In genomic region chr3:106256249-106256957, GRCh38 we compare ENCODE assay signal across 10 cellular contexts.
DNase-seq lines count a peak whose midpoint lies in the region; ATAC-seq and TF ChIP-seq lines count a peak whose summit lies in the region.
"Had no signal": no experiment of that assay in that cellular context is flagged by ENCODE, and none has a peak within 500 bp of the region (broad histone marks: within the 10 kb centered on the region; RNA-seq: fewer than 3 reads in every experiment).

No MANE protein-coding gene starts in this region.

- H3K4me1 ChIP-seq in psoas muscle = no peaks in the 10 kb centered on the region
- no peaks in the 10 kb centered on the region for H3K4me1 ChIP-seq in A673 (ENCODE audit: insufficient read depth, low read length, poor library complexity, severe bottlenecking)

- H3K4me1 Mint-ChIP-seq in activated CD4-positive, alpha-beta T cell treated with anti-CD3 and anti-CD28 coated beads for 36 hours = no peaks in the 10 kb centered on the region

- ATAC-seq in GM19351 (IDR thresholded peaks at IDR 0.05; ENCODE audit: unreplicated experiment) (peak; percentile 28), HG02759 (IDR thresholded peaks at IDR 0.05; ENCODE audit: unreplicated experiment) (peak; percentile 30), HG03521 (IDR thresholded peaks at IDR 0.05; ENCODE audit: unreplicated experiment) (peak; percentile 22), psoas muscle (no peak)
- ATAC-seq in activated CD4-positive, alpha-beta T cell treated with anti-CD3 and anti-CD28 coated beads for 36 hours = no peak

- peaks cover 7% of the 10 kb centered on the region for H3K36me3 Mint-ChIP-seq in activated CD4-positive, alpha-beta T cell treated with anti-CD3 and anti-CD28 coated beads for 36 hours (ENCODE audit: low read depth)

- BruUV-seq in A673 (replicated peaks; lab: Mats Ljungman, UMichigan) = no TSS peak

- H3K9me3 ChIP-seq in psoas muscle = no peaks in the 10 kb centered on the region
- H3K9me3 ChIP-seq in A673 (ENCODE audit: low read depth, low read length, poor library complexity, severe bottlenecking) = no peaks in the 10 kb centered on the region

- POLR2A ChIA-PET in activated CD4-positive, alpha-beta T cell treated with anti-CD3 and anti-CD28 coated beads for 36 hours (lab: Charles Lee) = no interaction called here
- POLR2A ChIA-PET in A673 (lab: Charles Lee; ENCODE audit: low non-redundant PET) = no interaction called here

- peaks cover 3% of the 10 kb centered on the region for H3K9me3 Mint-ChIP-seq in activated CD4-positive, alpha-beta T cell treated with anti-CD3 and anti-CD28 coated beads for 36 hours (ENCODE audit: low read depth)

- no peak overlapping the region for H3K4me3 Mint-ChIP-seq in activated CD4-positive, alpha-beta T cell treated with anti-CD3 and anti-CD28 coated beads for 36 hours

- H3K4me3 ChIP-seq in GM06990 (replicated peaks; ENCODE audit: low read depth, low read length) = peak overlapping the region; percentile 78
- H3K4me3 ChIP-seq in psoas muscle = no peak overlapping the region
- H3K4me3 ChIP-seq in A673 (ENCODE audit: low read depth, low read length, poor library complexity, severe bottlenecking) = no peak overlapping the region

- CTCF ChIA-PET in activated CD4-positive, alpha-beta T cell treated with anti-CD3 and anti-CD28 coated beads for 36 hours (lab: Charles Lee) = no interaction called here
- CTCF ChIA-PET in A673 (lab: Charles Lee) = no interaction called here

- DNase-seq in GM06990 (ENCODE audit: extremely low read depth, insufficient read length) (peak; percentile 77), psoas muscle (no peak), CD1c-positive myeloid dendritic cell (ENCODE audit: extremely low spot score) (no peak), A673 (ENCODE audit: low spot score) (no peak)
- DNase-seq in activated CD4-positive, alpha-beta T cell treated with anti-CD3 and anti-CD28 coated beads for 36 hours = no peak
- DNase-seq: cerebellar nuclear complex, NCI-H1417 had no signal

- no peaks in the 10 kb centered on the region for H3K27me3 Mint-ChIP-seq in activated CD4-positive, alpha-beta T cell treated with anti-CD3 and anti-CD28 coated beads for 36 hours

- 80 to 84% (median 81%) methylated on average over 11 of the region's 11 CpGs for WGBS in psoas muscle, 3 donors

- H3K36me3 ChIP-seq in GM06990 (ENCODE audit: control insufficient read depth, insufficient read depth, low read length) (peaks cover 2% of the 10 kb centered on the region; the same call in 1 of the 2 replicates), psoas muscle (ENCODE audit: insufficient read depth in 1 of 2, low read depth in 1 of 2) (no peaks in the 10 kb centered on the region), A673 (ENCODE audit: insufficient read depth, low read length, poor library complexity, severe bottlenecking) (no peaks in the 10 kb centered on the region)

- TF ChIP-seq CTCF in GM06990 (IDR thresholded peaks at IDR 0.05; ENCODE audit: insufficient read depth, low read length, poor library complexity, severe bottlenecking) (no peak), psoas muscle (IDR thresholded peaks at IDR 0.05) (no peak), A673 (conservative IDR thresholded peaks at IDR 0.05; ENCODE audit: low read depth, low read length) (no peak)

- H3K27ac ChIP-seq in psoas muscle = no peak overlapping the region
- H3K27ac ChIP-seq in A673 (ENCODE audit: low read depth, low read length, poor library complexity, severe bottlenecking) = no peak overlapping the region

- H3K27ac Mint-ChIP-seq in activated CD4-positive, alpha-beta T cell treated with anti-CD3 and anti-CD28 coated beads for 36 hours = no peak overlapping the region

- H3K27me3 ChIP-seq in GM06990 (replicated peaks; ENCODE audit: control insufficient read depth, insufficient read depth, low read length) (no peaks in the 10 kb centered on the region), psoas muscle (ENCODE audit: insufficient read depth in 3 of 3, low read length in 2 of 3) (no peaks in the 10 kb centered on the region), A673 (replicated peaks; ENCODE audit: insufficient read depth, low read depth, low read length, poor library complexity) (no peaks in the 10 kb centered on the region)

- intact Hi-C loops in psoas muscle (cut with DNase I) (no loop called here), A673 (cut with micrococcal nuclease; ENCODE audit: unreplicated experiment) (no loop called here)
- intact Hi-C loops in activated CD4-positive, alpha-beta T cell treated with anti-CD3 and anti-CD28 coated beads for 36 hours (cut with DNase I, micrococcal nuclease) = no loop called here

Comparison
In these comparisons a context has a peak if more than half of its experiments do, and no peak if none do; other contexts are left out.
1. ATAC-seq: peak in GM19351 (single experiment), HG02759 (single experiment) and HG03521 (single experiment); none in psoas muscle (0 of 4) and activated CD4-positive, alpha-beta T cell treated with anti-CD3 and anti-CD28 coated beads for 36 hours (single experiment).